ENCODE assay signal across 1 cellular context in the genomic region with DNA sequence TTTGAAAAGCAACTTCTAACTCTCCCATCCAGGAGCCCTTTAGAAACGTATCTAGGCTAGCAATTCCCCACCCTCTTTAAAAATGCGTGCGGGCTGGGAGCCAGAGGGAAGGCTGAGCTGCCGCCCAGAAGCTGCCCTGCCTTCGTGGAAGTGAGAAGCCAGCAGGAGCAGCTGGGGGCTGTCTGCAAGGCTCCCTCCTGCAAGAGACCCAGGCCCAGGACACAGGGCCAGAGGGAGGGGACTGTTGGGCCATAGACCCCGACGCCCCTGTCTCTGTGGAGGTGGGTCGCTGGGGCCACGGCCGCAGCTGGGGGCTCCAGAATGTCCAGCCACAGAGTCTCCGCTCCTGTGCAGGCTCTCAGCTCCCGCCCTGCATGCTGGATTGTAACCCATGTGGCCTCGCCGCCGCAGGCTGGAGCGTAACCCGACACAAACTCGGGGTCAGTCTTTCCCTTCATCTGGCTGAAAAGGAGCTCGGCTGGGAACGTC.
TF ChIP-seq lines count a peak whose summit lies in the region.

No MANE protein-coding gene starts in this region.

TF ChIP-seq in liver, 16 proteins besides CTCF, POLR2A, EP300 and RAD21 (continued from another document):
- TF ChIP-seq, protein P1, sequence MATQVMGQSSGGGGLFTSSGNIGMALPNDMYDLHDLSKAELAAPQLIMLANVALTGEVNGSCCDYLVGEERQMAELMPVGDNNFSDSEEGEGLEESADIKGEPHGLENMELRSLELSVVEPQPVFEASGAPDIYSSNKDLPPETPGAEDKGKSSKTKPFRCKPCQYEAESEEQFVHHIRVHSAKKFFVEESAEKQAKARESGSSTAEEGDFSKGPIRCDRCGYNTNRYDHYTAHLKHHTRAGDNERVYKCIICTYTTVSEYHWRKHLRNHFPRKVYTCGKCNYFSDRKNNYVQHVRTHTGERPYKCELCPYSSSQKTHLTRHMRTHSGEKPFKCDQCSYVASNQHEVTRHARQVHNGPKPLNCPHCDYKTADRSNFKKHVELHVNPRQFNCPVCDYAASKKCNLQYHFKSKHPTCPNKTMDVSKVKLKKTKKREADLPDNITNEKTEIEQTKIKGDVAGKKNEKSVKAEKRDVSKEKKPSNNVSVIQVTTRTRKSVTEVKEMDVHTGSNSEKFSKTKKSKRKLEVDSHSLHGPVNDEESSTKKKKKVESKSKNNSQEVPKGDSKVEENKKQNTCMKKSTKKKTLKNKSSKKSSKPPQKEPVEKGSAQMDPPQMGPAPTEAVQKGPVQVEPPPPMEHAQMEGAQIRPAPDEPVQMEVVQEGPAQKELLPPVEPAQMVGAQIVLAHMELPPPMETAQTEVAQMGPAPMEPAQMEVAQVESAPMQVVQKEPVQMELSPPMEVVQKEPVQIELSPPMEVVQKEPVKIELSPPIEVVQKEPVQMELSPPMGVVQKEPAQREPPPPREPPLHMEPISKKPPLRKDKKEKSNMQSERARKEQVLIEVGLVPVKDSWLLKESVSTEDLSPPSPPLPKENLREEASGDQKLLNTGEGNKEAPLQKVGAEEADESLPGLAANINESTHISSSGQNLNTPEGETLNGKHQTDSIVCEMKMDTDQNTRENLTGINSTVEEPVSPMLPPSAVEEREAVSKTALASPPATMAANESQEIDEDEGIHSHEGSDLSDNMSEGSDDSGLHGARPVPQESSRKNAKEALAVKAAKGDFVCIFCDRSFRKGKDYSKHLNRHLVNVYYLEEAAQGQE (IDR thresholded peaks at IDR 0.05) = no peak
- TF ChIP-seq NR2F2 (IDR thresholded peaks at IDR 0.05) (no peak), YY1 (IDR thresholded peaks at IDR 0.05) (no peak), SP1 (IDR thresholded peaks at IDR 0.05) (no peak), TAF1 (conservative IDR thresholded peaks at IDR 0.05) (no peak), HNF4G (IDR thresholded peaks at IDR 0.05) (no peak), FOXA2 (IDR thresholded peaks at IDR 0.05) (no peak), JUND (IDR thresholded peaks at IDR 0.05) (no peak)
